ENCODE assay signal across 14 cellular contexts in genomic region chr20:47857994-47858557, GRCh38.
DNase-seq lines count a peak whose midpoint lies in the region; ATAC-seq and TF ChIP-seq lines count a peak whose summit lies in the region.
"Had no signal": no experiment of that assay in that cellular context is flagged by ENCODE, and none has a peak within 500 bp of the region (broad histone marks: within the 10 kb centered on the region; RNA-seq: fewer than 3 reads in every experiment).

No MANE protein-coding gene starts in this region.

- intact Hi-C loops in naive thymus-derived CD4-positive, alpha-beta T cell (cut with micrococcal nuclease) = no loop called here

- ATAC-seq in GM19351 (IDR thresholded peaks at IDR 0.05; ENCODE audit: unreplicated experiment) (no peak), HG02642 (IDR thresholded peaks at IDR 0.05; ENCODE audit: poor library complexity, unreplicated experiment) (no peak)
- ATAC-seq in naive thymus-derived CD4-positive, alpha-beta T cell = no peak
- ATAC-seq: lower lobe of right lung had no signal

- peaks cover 0 to 8% (median 1%) of the 10 kb centered on the region in 5 donors for H3K27me3 Mint-ChIP-seq in naive thymus-derived CD4-positive, alpha-beta T cell

- no peaks in the 10 kb centered on the region for H3K36me3 Mint-ChIP-seq in naive thymus-derived CD4-positive, alpha-beta T cell

- H3K4me1 Mint-ChIP-seq in naive thymus-derived CD4-positive, alpha-beta T cell = no peaks in the 10 kb centered on the region

- peak overlapping the region; percentile 26 for H3K27ac ChIP-seq in muscle layer of duodenum (ENCODE audit: low read length)
- H3K27ac ChIP-seq in naive thymus-derived CD4-positive, alpha-beta T cell (ENCODE audit: low read depth, low read length) = no peak overlapping the region
- H3K27ac ChIP-seq: cardiac muscle cell, lower lobe of right lung had no signal

- no peaks in the 10 kb centered on the region for H3K36me3 ChIP-seq in muscle layer of duodenum (ENCODE audit: control insufficient read depth in 1 of 2, insufficient read depth in 2 of 2, low read length in 2 of 2)
- H3K36me3 ChIP-seq in naive thymus-derived CD4-positive, alpha-beta T cell (ENCODE audit: control insufficient read depth in 2 of 3, insufficient read depth in 3 of 3, low read length in 3 of 3) = no peaks in the 10 kb centered on the region
- H3K36me3 ChIP-seq: cardiac muscle cell, lower lobe of right lung, Peyer's patch had no signal

- no peak overlapping the region for H3K27ac Mint-ChIP-seq in naive thymus-derived CD4-positive, alpha-beta T cell

- peaks cover 0 to 11% of the 10 kb centered on the region in 2 donors for H3K4me1 ChIP-seq in muscle layer of duodenum (ENCODE audit: control insufficient read depth in 1 of 2, insufficient read depth in 2 of 2, low read length in 2 of 2)
- H3K4me1 ChIP-seq in naive thymus-derived CD4-positive, alpha-beta T cell (ENCODE audit: control insufficient read depth in 2 of 2, insufficient read depth in 2 of 2, low read length in 2 of 2) = no peaks in the 10 kb centered on the region
- H3K4me1 ChIP-seq: lower lobe of right lung, Peyer's patch had no signal

- TF ChIP-seq CTCF in epithelial cell of esophagus (IDR thresholded peaks at IDR 0.05; ENCODE audit: insufficient read depth, low read depth, low read length, missing control alignments) = no peak

- H3K9me3 ChIP-seq in muscle layer of duodenum (ENCODE audit: control insufficient read depth in 1 of 2, low read length in 2 of 2) = peaks cover 0 to 6% of the 10 kb centered on the region in 2 donors
- no peaks in the 10 kb centered on the region for H3K9me3 ChIP-seq in naive thymus-derived CD4-positive, alpha-beta T cell (ENCODE audit: control insufficient read depth in 2 of 3, low read length in 3 of 3)
- H3K9me3 ChIP-seq: lower lobe of right lung, Peyer's patch had no signal

- H3K4me3 Mint-ChIP-seq in naive thymus-derived CD4-positive, alpha-beta T cell = no peak overlapping the region

- peaks cover 0 to 6% (median 0%) of the 10 kb centered on the region in 11 donors for H3K9me3 Mint-ChIP-seq in naive thymus-derived CD4-positive, alpha-beta T cell

- CTCF ChIA-PET in naive thymus-derived CD4-positive, alpha-beta T cell (lab: Charles Lee) = no interaction called here

- POLR2A ChIA-PET in naive thymus-derived CD4-positive, alpha-beta T cell (lab: Charles Lee) = no interaction called here

- DNase-seq in AG20443 (ENCODE audit: low spot score) (peak; percentile 65), NCI-H2029 (lab: John Stamatoyannopoulos, UW) (peak; percentile 52), epithelial cell of esophagus (ENCODE audit: low read depth) (peak; percentile 63), NCI-H146 (lab: John Stamatoyannopoulos, UW) (no peak)
- no peak for DNase-seq in naive thymus-derived CD4-positive, alpha-beta T cell
- DNase-seq: AML-193, lower lobe of right lung, NCI-H1436 treated with DMSO at 0.1 percent for 48 hours, Peyer's patch had no signal

- no peaks in the 10 kb centered on the region for H3K27me3 ChIP-seq in muscle layer of duodenum (ENCODE audit: low read depth, low read length)
- H3K27me3 ChIP-seq in naive thymus-derived CD4-positive, alpha-beta T cell (ENCODE audit: control insufficient read depth in 2 of 2, insufficient read depth in 2 of 2, low read length in 2 of 2) = no peaks in the 10 kb centered on the region
- H3K27me3 ChIP-seq: cardiac muscle cell, Peyer's patch had no signal

- H3K4me3 ChIP-seq in epithelial cell of esophagus (ENCODE audit: low read length) (no peak overlapping the region), muscle layer of duodenum (ENCODE audit: low read depth in 1 of 2, low read length in 2 of 2) (no peak overlapping the region)
- no peak overlapping the region for H3K4me3 ChIP-seq in naive thymus-derived CD4-positive, alpha-beta T cell (ENCODE audit: low read length)
- H3K4me3 ChIP-seq: cardiac muscle cell, lower lobe of right lung, Peyer's patch, skin epidermis had no signal

Comparison
In these comparisons a context has a peak if more than half of its experiments do, and no peak if none do; other contexts are left out.
1. DNase-seq: peak in AG20443 (single experiment), NCI-H2029 (single experiment) and epithelial cell of esophagus (single experiment); none in NCI-H146 (single experiment) and naive thymus-derived CD4-positive, alpha-beta T cell (0 of 9).